In the genomic region with DNA sequence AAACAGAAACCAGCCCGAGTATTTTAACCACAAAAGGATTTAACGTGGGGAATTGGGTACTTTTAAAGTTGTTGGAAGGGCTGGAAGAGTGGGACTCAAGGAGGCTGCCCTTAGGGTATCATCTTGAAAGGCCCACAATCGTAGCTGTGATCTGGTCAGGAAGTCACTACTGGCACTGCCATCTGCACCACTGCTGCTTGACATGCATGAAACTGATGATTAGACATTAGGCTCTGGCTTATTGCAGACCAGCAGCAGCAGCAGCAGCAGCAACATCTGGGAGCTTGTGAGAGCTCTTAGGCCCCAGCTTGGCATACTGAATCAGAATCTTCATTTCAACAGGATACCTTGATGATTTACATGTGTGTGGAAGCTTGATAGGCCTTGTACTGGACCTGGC, we compare ENCODE assay signal across 14 cellular contexts.
"Had no signal": no experiment of that assay in that cellular context is flagged by ENCODE, and none has a peak within 500 bp of the region (broad histone marks: within the 10 kb centered on the region; RNA-seq: fewer than 3 reads in every experiment).

No MANE protein-coding gene starts in this region.

- ATAC-seq: left ventricle myocardium superior; stimulated activated naive CD8-positive, alpha-beta T cell treated with anti-CD3 and anti-CD28 coated beads, Interleukin-15, Interleukin-2, amounts not matched to agents 100 U/mL and 50 U/mL, for 24 hours had no signal

- H3K27ac ChIP-seq: right atrium auricular region, transverse colon had no signal

- H3K4me3 Mint-ChIP-seq: activated B cell treated with CpG ODN at 0.5 μM for 24 hours, nephron had no signal

- H3K27ac Mint-ChIP-seq: activated B cell treated with CpG ODN at 0.5 μM for 24 hours, nephron had no signal

- DNase-seq: activated B cell treated with CpG ODN at 0.5 μM for 24 hours; activated CD4-positive, alpha-beta T cell treated with anti-CD3 and anti-CD28 coated beads for 48 hours; activated naive CD4-positive, alpha-beta T cell; activated T-cell treated with anti-CD3 and anti-CD28 coated beads for 4 hours; amniotic stem cell; left ventricle myocardium superior; mesenchymal stem cell; nucleus accumbens; small intestine; stimulated activated CD4-positive, alpha-beta T cell treated with anti-CD3 and anti-CD28 coated beads, Interleukin-4, amount 100 ng/mL, for 24 hours; stimulated activated naive CD8-positive, alpha-beta T cell treated with anti-CD3 and anti-CD28 coated beads, Interleukin-15, Interleukin-2, amounts not matched to agents 100 U/mL and 50 U/mL, for 24 hours; transverse colon had no signal

- H3K27me3 Mint-ChIP-seq: activated B cell treated with CpG ODN at 0.5 μM for 24 hours had no signal

- H3K27me3 ChIP-seq: right atrium auricular region, transverse colon had no signal

- H3K4me1 ChIP-seq: transverse colon had no signal

- H3K4me3 ChIP-seq: right atrium auricular region, transverse colon had no signal
